Comparison of ENCODE assay signal across 17 cellular contexts in the genomic region with DNA sequence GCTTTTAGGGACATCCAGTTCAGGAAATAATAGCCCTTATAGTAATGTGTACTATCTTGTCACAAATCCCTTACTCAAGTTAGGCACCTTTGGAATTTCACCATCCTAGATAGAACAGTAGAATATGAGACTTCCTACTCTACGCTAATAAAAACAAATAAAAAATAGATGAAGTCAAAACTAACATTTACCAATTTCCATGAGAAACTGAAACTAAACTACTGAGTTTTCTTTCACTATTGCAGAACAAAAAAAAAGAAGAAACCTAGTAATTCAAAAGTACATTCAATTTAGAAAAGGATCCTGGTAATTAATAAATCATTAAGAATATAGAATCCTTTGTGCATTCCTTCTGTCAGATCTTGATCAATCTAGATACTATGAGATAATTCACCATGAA. TPM values are rescaled to one million over a fixed set of nuclear protein-coding genes. Genes with fewer than 3 reads are reported as not detected.
DNase-seq lines count a peak whose midpoint lies in the region; ATAC-seq and TF ChIP-seq lines count a peak whose summit lies in the region.
"Had no signal": no experiment of that assay in that cellular context is flagged by ENCODE, and none has a peak within 500 bp of the region (broad histone marks: within the 10 kb centered on the region; RNA-seq: fewer than 3 reads in every experiment).

No MANE protein-coding gene starts in this region.

- H3K36me3 ChIP-seq in ACC112 (ENCODE audit: insufficient read depth, low read length) (peaks cover 39% of the 10 kb centered on the region), mammary epithelial cell (ENCODE audit: insufficient read depth, low read length) (peaks cover 44% of the 10 kb centered on the region)
- no peaks in the 10 kb centered on the region for H3K36me3 ChIP-seq in CD8-positive, alpha-beta memory T cell (ENCODE audit: insufficient read depth, low read length)

- peak overlapping the region in 1 of 7 donors; percentile 23 for H3K4me3 Mint-ChIP-seq in CD8-positive, alpha-beta memory T cell
- H3K4me3 Mint-ChIP-seq in central memory CD8-positive, alpha-beta T cell = no peak overlapping the region
- H3K4me3 Mint-ChIP-seq: neural progenitor cell had no signal

- POLR2A ChIA-PET in CD8-positive, alpha-beta memory T cell (lab: Charles Lee) = no interaction called here

- no TSS peak for BruUV-seq in mammary epithelial cell (replicated peaks; lab: Mats Ljungman, UMichigan)

- H3K4me1 Mint-ChIP-seq in CD8-positive, alpha-beta memory T cell = peaks cover 12 to 27% (median 24%) of the 10 kb centered on the region in 3 donors
- no peaks in the 10 kb centered on the region for H3K4me1 Mint-ChIP-seq in central memory CD8-positive, alpha-beta T cell
- H3K4me1 Mint-ChIP-seq: neural progenitor cell had no signal

- H3K79me2 ChIP-seq in ACC112 (ENCODE audit: control insufficient read depth, insufficient read depth, low read length, unreplicated experiment) (peaks cover 7% of the 10 kb centered on the region), mammary epithelial cell (ENCODE audit: insufficient read depth, low read length) (peaks cover 57% of the 10 kb centered on the region)

- in situ Hi-C loops in mammary epithelial cell (cut with MboI; ENCODE audit: low sequenced_read_pairs in 2 of 2) = loop anchor here in 1 of 2 donors (25.0 kb wide), 1 partner anchor 736 kb away; no protein-coding TSS in a partner anchor

- H3K27ac ChIP-seq in ACC112 (ENCODE audit: low read depth, low read length) (no peak overlapping the region), mammary epithelial cell (ENCODE audit: insufficient read depth, low read depth, low read length) (no peak overlapping the region)
- H3K27ac ChIP-seq in CD8-positive, alpha-beta memory T cell (ENCODE audit: low read depth, low read length) = no peak overlapping the region
- H3K27ac ChIP-seq: neural progenitor cell, thoracic aorta had no signal

- CTCF ChIA-PET in CD8-positive, alpha-beta memory T cell (lab: Charles Lee) = no interaction called here
- CTCF ChIA-PET in mammary epithelial cell (lab: Charles Lee; ENCODE audit: low non-redundant PET) = no interaction called here

- peak overlapping the region; percentile 5 to 75 (median 46) for H3K27ac Mint-ChIP-seq in CD8-positive, alpha-beta memory T cell
- peak overlapping the region; percentile 38 for H3K27ac Mint-ChIP-seq in central memory CD8-positive, alpha-beta T cell (ENCODE audit: low read depth)
- H3K27ac Mint-ChIP-seq: neural progenitor cell had no signal

- no peak for ATAC-seq in central memory CD8-positive, alpha-beta T cell (replicated peaks; ENCODE audit: extremely low read depth, poor library complexity, severe bottlenecking)
- ATAC-seq in HG03175 (IDR thresholded peaks at IDR 0.05; ENCODE audit: unreplicated experiment) (no peak), esophagus mucosa (no peak)

- intact Hi-C loops in mammary epithelial cell (cut with micrococcal nuclease) = no loop called here

- peaks cover 0 to 47% (median 4%) of the 10 kb centered on the region in 3 donors for H3K36me3 Mint-ChIP-seq in CD8-positive, alpha-beta memory T cell
- H3K36me3 Mint-ChIP-seq in central memory CD8-positive, alpha-beta T cell (ENCODE audit: insufficient read depth) = peaks cover 15% of the 10 kb centered on the region

- H3K9me3 Mint-ChIP-seq in CD8-positive, alpha-beta memory T cell = no peaks in the 10 kb centered on the region
- no peaks in the 10 kb centered on the region for H3K9me3 Mint-ChIP-seq in central memory CD8-positive, alpha-beta T cell
- H3K9me3 Mint-ChIP-seq: neural progenitor cell had no signal

- no peaks in the 10 kb centered on the region for H3K27me3 Mint-ChIP-seq in CD8-positive, alpha-beta memory T cell
- no peaks in the 10 kb centered on the region for H3K27me3 Mint-ChIP-seq in central memory CD8-positive, alpha-beta T cell

- WGBS in mammary epithelial cell (ENCODE audit: low coverage, missing lambda C conversion rate) = 100% methylated on average over 1 of the region's 1 CpG

- H3K9me3 ChIP-seq in CD8-positive, alpha-beta memory T cell (ENCODE audit: low read length) = no peaks in the 10 kb centered on the region
- no peaks in the 10 kb centered on the region for H3K9me3 ChIP-seq in mammary epithelial cell (replicated peaks; ENCODE audit: insufficient read depth, low read length)
- H3K9me3 ChIP-seq: thoracic aorta had no signal

- no peaks in the 10 kb centered on the region for H3K27me3 ChIP-seq in ACC112 (ENCODE audit: insufficient read depth, low read length)
- H3K27me3 ChIP-seq in CD8-positive, alpha-beta memory T cell (ENCODE audit: insufficient read depth, low read length, poor library complexity, severe bottlenecking) = no peaks in the 10 kb centered on the region
- no peaks in the 10 kb centered on the region for H3K27me3 ChIP-seq in mammary epithelial cell (ENCODE audit: insufficient read depth, low read length)
- H3K27me3 ChIP-seq: neural progenitor cell had no signal

- no peak overlapping the region for H3K9ac ChIP-seq in mammary epithelial cell (ENCODE audit: insufficient read depth, low read length)
- H3K9ac ChIP-seq: neural progenitor cell had no signal

- no peak for DNase-seq in CD8-positive, alpha-beta memory T cell
- DNase-seq in OCI-M1 (lab: John Stamatoyannopoulos, UW) = peak; percentile 13
- DNase-seq in central memory CD8-positive, alpha-beta T cell (ENCODE audit: low spot score in 2 of 2) = no peak
- DNase-seq in NCI-H446 treated with DMSO at 0.1 percent for 48 hours (lab: John Stamatoyannopoulos, UW) = no peak
- DNase-seq in mammary epithelial cell = no peak
- DNase-seq: activated CD4-positive, alpha-beta T cell treated with anti-CD3 and anti-CD28 coated beads for 4 hours; activated T-cell treated with anti-CD3 and anti-CD28 coated beads, Interleukin-2, amount 50 U/mL, for 48 hours; EL; Kasumi-1; NCI-H1417; NCI-H2171; NCI-H774 had no signal

- TF ChIP-seq CTCF in mammary epithelial cell (conservative IDR thresholded peaks at IDR 0.05 in 1 of 2, IDR thresholded peaks at IDR 0.05 in 1 of 2; ENCODE audit: extremely low read depth in 1 of 2, insufficient read depth in 1 of 2, low read depth in 1 of 2, low read length in 2 of 2) = no peak

- H3K4me2 ChIP-seq in mammary epithelial cell (ENCODE audit: insufficient read depth, low read depth, low read length) = no peak overlapping the region
- H3K4me2 ChIP-seq: neural progenitor cell had no signal

- H3K4me1 ChIP-seq in ACC112 (ENCODE audit: control insufficient read depth, insufficient read depth, low read length, unreplicated experiment) (peaks cover 20% of the 10 kb centered on the region), mammary epithelial cell (ENCODE audit: insufficient read depth, low read length) (peaks cover 24% of the 10 kb centered on the region)
- no peaks in the 10 kb centered on the region for H3K4me1 ChIP-seq in CD8-positive, alpha-beta memory T cell (ENCODE audit: insufficient read depth, low read length)

- no peaks in the 10 kb centered on the region for H4K20me1 ChIP-seq in mammary epithelial cell (ENCODE audit: insufficient read depth, low read length)

- peak overlapping the region; percentile 26 for H2AFZ ChIP-seq in ACC112 (ENCODE audit: low read length, unreplicated experiment)
- no peak overlapping the region for H2AFZ ChIP-seq in mammary epithelial cell (ENCODE audit: low read depth, low read length)
- H2AFZ ChIP-seq: neural progenitor cell had no signal

- dilution Hi-C loops in mammary epithelial cell (cut with HindIII; ENCODE audit: low sequenced_read_pairs) = no loop called here

- H3K4me3 ChIP-seq in ACC112 (ENCODE audit: low read depth, low read length) (peak overlapping the region; percentile 42; the same call in 1 of the 2 replicates), mammary epithelial cell (replicated peaks in 1 of 3; ENCODE audit: insufficient read depth in 1 of 3, low read depth in 2 of 3, low read length in 3 of 3) (no peak overlapping the region)
- no peak overlapping the region for H3K4me3 ChIP-seq in CD8-positive, alpha-beta memory T cell (ENCODE audit: low read length)
- H3K4me3 ChIP-seq: neural progenitor cell, thoracic aorta had no signal

RNA-seq across cellular contexts. Expression of a gene that starts 14.0 kb away (rescaled TPM):
- 10 to 100 TPM; 32.0 to 32.5 TPM for total RNA-seq in CD8-positive, alpha-beta memory T cell
- polyA plus RNA-seq in CD8-positive, alpha-beta memory T cell = 9.0 TPM
- total RNA-seq in esophagus mucosa (18.4 TPM), mammary epithelial cell (10 to 100 TPM; 52.8 to 95.9 TPM)
- polyA plus RNA-seq in mammary epithelial cell = 32.8 TPM
- polyA minus RNA-seq in mammary epithelial cell = 90.4 TPM
